Comparison of ENCODE assay signal across 8 cellular contexts in the genomic region with DNA sequence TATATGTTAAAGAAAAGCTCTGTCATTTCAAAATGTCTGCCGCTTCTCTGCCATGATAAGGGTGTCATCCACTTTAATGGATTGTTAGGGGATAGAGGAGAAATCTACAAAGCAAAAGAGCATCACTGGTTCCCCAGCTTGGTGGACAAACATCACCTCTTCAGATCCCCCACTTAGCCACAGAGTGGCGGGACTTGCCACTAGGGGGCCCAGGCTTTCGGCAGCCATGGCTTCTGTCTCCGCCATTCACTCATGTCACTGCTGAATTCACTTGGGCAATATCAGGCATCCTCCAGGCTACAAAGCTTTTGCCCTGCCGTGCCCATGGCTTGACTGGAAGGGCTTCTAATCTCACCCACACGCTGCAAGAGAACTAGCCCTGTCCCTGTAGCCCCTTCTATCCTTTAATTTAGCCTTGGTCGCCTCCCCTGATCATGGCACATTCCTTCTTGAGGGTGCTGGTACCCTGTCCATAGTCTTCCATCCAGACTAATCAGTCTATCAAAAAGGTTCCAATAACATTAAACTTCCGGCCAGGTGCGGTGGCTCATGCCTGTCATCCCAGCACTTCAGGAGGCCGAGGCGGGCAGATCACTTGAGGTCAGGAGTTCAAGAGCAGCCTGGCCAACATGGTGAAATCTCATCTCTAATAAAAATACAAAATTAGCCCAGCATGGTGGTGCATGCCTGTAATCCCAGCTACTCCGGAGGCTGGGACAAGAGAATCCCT. TPM values are rescaled to one million over a fixed set of nuclear protein-coding genes. Genes with fewer than 3 reads are reported as not detected.
DNase-seq lines count a peak whose midpoint lies in the region; ATAC-seq and TF ChIP-seq lines count a peak whose summit lies in the region.

No MANE protein-coding gene starts in this region.

- peak overlapping the region; percentile 41; the same call in 1 of the 2 replicates for H3K4me2 ChIP-seq in HCT116 (ENCODE audit: low read length)

- no peaks in the 10 kb centered on the region for H3K36me3 ChIP-seq in HCT116 (ENCODE audit: control insufficient read depth in 1 of 2, insufficient read depth in 2 of 2, low read length in 2 of 2)
- no peaks in the 10 kb centered on the region for H3K36me3 ChIP-seq in prostate gland

- no peaks in the 10 kb centered on the region for H3K9me2 ChIP-seq in HCT116 (ENCODE audit: insufficient read depth)

- peak; percentile 55 for TF ChIP-seq RAD21 in HCT116 (IDR thresholded peaks at IDR 0.05; ENCODE audit: low read depth)

- POLR2A ChIA-PET in HCT116 (lab: Charles Lee) = no interaction called here

- H3K9me3 Mint-ChIP-seq in activated T-helper 2 cell treated with anti-CD3 and anti-CD28 coated beads, Interferon-gamma antibody, Interleukin-2, Interleukin-4, amounts not matched to agents 10 μg/mL and 5 μg/mL and 100 μg/mL, durations not matched to agents 14 hours and 24 hours and 36 hours = no peaks in the 10 kb centered on the region

- no peak overlapping the region for H3K27ac Mint-ChIP-seq in activated T-helper 2 cell treated with anti-CD3 and anti-CD28 coated beads, Interferon-gamma antibody, Interleukin-2, Interleukin-4, amounts not matched to agents 10 μg/mL and 5 μg/mL and 100 μg/mL, durations not matched to agents 14 hours and 24 hours and 36 hours

- intact Hi-C loops in HCT116 (cut with micrococcal nuclease) (no loop called here), prostate gland (cut with DNase I) (no loop called here)
- intact Hi-C loops in activated T-helper 2 cell treated with anti-CD3 and anti-CD28 coated beads, Interferon-gamma antibody, Interleukin-2, Interleukin-4, amounts not matched to agents 10 μg/mL and 5 μg/mL and 100 μg/mL, durations not matched to agents 14 hours and 24 hours and 36 hours (cut with micrococcal nuclease) = no loop called here

- RAD21 ChIA-PET in HCT116 (lab: Charles Lee; ENCODE audit: low non-redundant PET in 1 of 2, low total read pairs in 2 of 2, uncharacterized antibody in 2 of 2, unreplicated experiment in 2 of 2) = no interaction called here

- peak overlapping the region; percentile 77 for H2AFZ ChIP-seq in HCT116 (ENCODE audit: low read depth, low read length, poor library complexity, severe bottlenecking)

- H3K4me3 ChIP-seq in HCT116 (replicated peaks in 1 of 2; ENCODE audit: low read depth in 1 of 2, low read length in 2 of 2) (no peak overlapping the region), prostate gland (no peak overlapping the region)

- peaks cover 2% of the 10 kb centered on the region for H3K4me1 Mint-ChIP-seq in activated T-helper 2 cell treated with anti-CD3 and anti-CD28 coated beads, Interferon-gamma antibody, Interleukin-2, Interleukin-4, amounts not matched to agents 10 μg/mL and 5 μg/mL and 100 μg/mL, durations not matched to agents 14 hours and 24 hours and 36 hours (ENCODE audit: low read depth)

- CTCF ChIA-PET in HCT116 (lab: Charles Lee) = interaction anchor here (0.6 to 1.0 kb wide), 3 partner anchors 9 to 1171 kb away, joined by 3 to 4 read pairs (median 3); a partner anchor contains a TSS

- peak; percentile 86 for ATAC-seq in HCT116
- ATAC-seq in HG03460 (IDR thresholded peaks at IDR 0.05; ENCODE audit: unreplicated experiment) = no peak

- peak; percentile 77 for TF ChIP-seq CTCF in C4-2B (conservative IDR thresholded peaks at IDR 0.05)
- peak; percentile 64 to 96 (median 89) for TF ChIP-seq CTCF in HCT116 (IDR thresholded peaks at IDR 0.05 in 2 of 3, conservative IDR thresholded peaks at IDR 0.05 in 1 of 3; ENCODE audit: borderline replicate concordance in 1 of 3, insufficient read depth in 1 of 3, low read depth in 2 of 3, low read length in 2 of 3)
- TF ChIP-seq CTCF in prostate gland (IDR thresholded peaks at IDR 0.05) = peak in 3 of 4 experiments; percentile 33 to 51 (median 35)

- TF ChIP-seq POLR2A in HCT116 (IDR thresholded peaks at IDR 0.05; ENCODE audit: borderline replicate concordance, extremely low read depth, insufficient read depth, insufficient read length) (no peak), prostate gland (IDR thresholded peaks at IDR 0.05) (no peak)

- DNase-seq in HCT116 (ENCODE audit: low read depth, low spot score) = peak; percentile 26
- DNase-seq in RKO (ENCODE audit: low spot score) = peak; percentile 55
- peak; percentile 54 for DNase-seq in activated T-helper 2 cell treated with anti-CD3 and anti-CD28 coated beads, Interferon-gamma antibody, Interleukin-2, Interleukin-4, amounts not matched to agents 10 μg/mL and 5 μg/mL and 100 μg/mL, durations not matched to agents 14 hours and 24 hours and 36 hours (ENCODE audit: low spot score)
- peak; percentile 83 for DNase-seq in germinal center (ENCODE audit: low spot score)
- DNase-seq in prostate gland (ENCODE audit: low spot score) = no peak
- DNase-seq in DMS79 (lab: John Stamatoyannopoulos, UW) = no peak

- no peaks in the 10 kb centered on the region for H3K79me2 ChIP-seq in HCT116 (ENCODE audit: insufficient read depth, low read length)

- no peaks in the 10 kb centered on the region for H3K36me3 Mint-ChIP-seq in activated T-helper 2 cell treated with anti-CD3 and anti-CD28 coated beads, Interferon-gamma antibody, Interleukin-2, Interleukin-4, amounts not matched to agents 10 μg/mL and 5 μg/mL and 100 μg/mL, durations not matched to agents 14 hours and 24 hours and 36 hours (ENCODE audit: low read depth)

- H3K9me3 ChIP-seq in HCT116 (ENCODE audit: control insufficient read depth in 1 of 2, insufficient read depth in 1 of 2, low read depth in 1 of 2, low read length in 2 of 2) = no peaks in the 10 kb centered on the region
- H3K9me3 ChIP-seq in prostate gland = no peaks in the 10 kb centered on the region

- no peaks in the 10 kb centered on the region for H4K20me1 ChIP-seq in HCT116 (ENCODE audit: insufficient read depth)

- H3K27me3 ChIP-seq in HCT116 (ENCODE audit: insufficient read depth, low read length) (no peaks in the 10 kb centered on the region), prostate gland (replicated peaks; ENCODE audit: insufficient read depth) (no peaks in the 10 kb centered on the region)

- H3K27me3 Mint-ChIP-seq in activated T-helper 2 cell treated with anti-CD3 and anti-CD28 coated beads, Interferon-gamma antibody, Interleukin-2, Interleukin-4, amounts not matched to agents 10 μg/mL and 5 μg/mL and 100 μg/mL, durations not matched to agents 14 hours and 24 hours and 36 hours (ENCODE audit: low read depth) = no peaks in the 10 kb centered on the region

- no TSS peak for BruUV-seq in HCT116 (replicated peaks; lab: Mats Ljungman, UMichigan)

- H3K4me3 Mint-ChIP-seq in activated T-helper 2 cell treated with anti-CD3 and anti-CD28 coated beads, Interferon-gamma antibody, Interleukin-2, Interleukin-4, amounts not matched to agents 10 μg/mL and 5 μg/mL and 100 μg/mL, durations not matched to agents 14 hours and 24 hours and 36 hours (ENCODE audit: low read depth) = no peak overlapping the region

- H3K9ac ChIP-seq in HCT116 (ENCODE audit: low read length) = no peak overlapping the region

- WGBS in prostate gland = 68% methylated on average over 12 of the region's 12 CpGs

- H3K27ac ChIP-seq in C4-2B (no peak overlapping the region), HCT116 (ENCODE audit: low read depth, low read length) (no peak overlapping the region), prostate gland (no peak overlapping the region)

- peaks cover 0 to 3% of the 10 kb centered on the region in 2 experiments; a peak in 1 of 4 replicates for H3K4me1 ChIP-seq in HCT116 (ENCODE audit: control insufficient read depth in 1 of 2, insufficient read depth in 2 of 2, low read length in 2 of 2)
- no peaks in the 10 kb centered on the region for H3K4me1 ChIP-seq in prostate gland (replicated peaks)

TF ChIP-seq in HCT116, 20 proteins besides CTCF, POLR2A, EP300 and RAD21:
- TF ChIP-seq SRF (IDR thresholded peaks at IDR 0.05; ENCODE audit: low read depth) (no peak), YY1 (IDR thresholded peaks at IDR 0.05; ENCODE audit: extremely low read depth, insufficient replicate concordance, low read depth, low read length) (peak; percentile 82)
- TF ChIP-seq, protein P1, sequence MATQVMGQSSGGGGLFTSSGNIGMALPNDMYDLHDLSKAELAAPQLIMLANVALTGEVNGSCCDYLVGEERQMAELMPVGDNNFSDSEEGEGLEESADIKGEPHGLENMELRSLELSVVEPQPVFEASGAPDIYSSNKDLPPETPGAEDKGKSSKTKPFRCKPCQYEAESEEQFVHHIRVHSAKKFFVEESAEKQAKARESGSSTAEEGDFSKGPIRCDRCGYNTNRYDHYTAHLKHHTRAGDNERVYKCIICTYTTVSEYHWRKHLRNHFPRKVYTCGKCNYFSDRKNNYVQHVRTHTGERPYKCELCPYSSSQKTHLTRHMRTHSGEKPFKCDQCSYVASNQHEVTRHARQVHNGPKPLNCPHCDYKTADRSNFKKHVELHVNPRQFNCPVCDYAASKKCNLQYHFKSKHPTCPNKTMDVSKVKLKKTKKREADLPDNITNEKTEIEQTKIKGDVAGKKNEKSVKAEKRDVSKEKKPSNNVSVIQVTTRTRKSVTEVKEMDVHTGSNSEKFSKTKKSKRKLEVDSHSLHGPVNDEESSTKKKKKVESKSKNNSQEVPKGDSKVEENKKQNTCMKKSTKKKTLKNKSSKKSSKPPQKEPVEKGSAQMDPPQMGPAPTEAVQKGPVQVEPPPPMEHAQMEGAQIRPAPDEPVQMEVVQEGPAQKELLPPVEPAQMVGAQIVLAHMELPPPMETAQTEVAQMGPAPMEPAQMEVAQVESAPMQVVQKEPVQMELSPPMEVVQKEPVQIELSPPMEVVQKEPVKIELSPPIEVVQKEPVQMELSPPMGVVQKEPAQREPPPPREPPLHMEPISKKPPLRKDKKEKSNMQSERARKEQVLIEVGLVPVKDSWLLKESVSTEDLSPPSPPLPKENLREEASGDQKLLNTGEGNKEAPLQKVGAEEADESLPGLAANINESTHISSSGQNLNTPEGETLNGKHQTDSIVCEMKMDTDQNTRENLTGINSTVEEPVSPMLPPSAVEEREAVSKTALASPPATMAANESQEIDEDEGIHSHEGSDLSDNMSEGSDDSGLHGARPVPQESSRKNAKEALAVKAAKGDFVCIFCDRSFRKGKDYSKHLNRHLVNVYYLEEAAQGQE (IDR thresholded peaks at IDR 0.05; ENCODE audit: low read depth) = no peak

RNA-seq across cellular contexts. Expression of a gene that starts 34.7 kb away (rescaled TPM):
- 19.2 TPM for total RNA-seq in HCT116 (2021; ENCODE audit: unreplicated experiment)
- polyA plus RNA-seq in HCT116 (2012) = 11.2 and 12.6 TPM in 2 replicates
- 1.3 and 1.4 TPM in 2 replicates for total RNA-seq in activated T-helper 2 cell treated with anti-CD3 and anti-CD28 coated beads, Interferon-gamma antibody, Interleukin-2, Interleukin-4, amounts not matched to agents 10 μg/mL and 5 μg/mL and 100 μg/mL, durations not matched to agents 14 hours and 24 hours and 36 hours
- 1 to 10 TPM; 5.8 to 8.1 TPM for total RNA-seq in prostate gland

RNA-seq across cellular contexts. Expression of a gene that starts 36.3 kb away (rescaled TPM):
- total RNA-seq in HCT116 (2021; ENCODE audit: unreplicated experiment) = 2.1 TPM
- 0.95 and 1.1 TPM in 2 replicates for polyA plus RNA-seq in HCT116 (2012)
- 2.6 and 2.7 TPM in 2 replicates for total RNA-seq in activated T-helper 2 cell treated with anti-CD3 and anti-CD28 coated beads, Interferon-gamma antibody, Interleukin-2, Interleukin-4, amounts not matched to agents 10 μg/mL and 5 μg/mL and 100 μg/mL, durations not matched to agents 14 hours and 24 hours and 36 hours
- total RNA-seq in prostate gland = 1 to 10 TPM; 2.7 to 3.1 TPM

Comparison
In these comparisons a context has a peak if more than half of its experiments do, and no peak if none do; other contexts are left out.
1. CTCF ChIP-seq: peak in every context shown above with its lines; median percentile 89 in HCT116; 77 in C4-2B; 35 in prostate gland.
2. DNase-seq: peak in HCT116 (single experiment), RKO (single experiment), activated T-helper 2 cell treated with anti-CD3 and anti-CD28 coated beads, Interferon-gamma antibody, Interleukin-2, Interleukin-4, amounts not matched to agents 10 μg/mL and 5 μg/mL and 100 μg/mL, durations not matched to agents 14 hours and 24 hours and 36 hours (single experiment) and germinal center (single experiment); none in prostate gland (single experiment) and DMS79 (single experiment).